ENCODE assay signal across 25 cellular contexts in genomic region chr11:27381238-27381666, GRCh38. TPM values are rescaled to one million over a fixed set of nuclear protein-coding genes. Genes with fewer than 3 reads are reported as not detected.
A peak's percentile ranks its signal among the peaks of the same experiment; 100 is the strongest.
DNase-seq lines count a peak whose midpoint lies in the region; ATAC-seq and TF ChIP-seq lines count a peak whose summit lies in the region.
"Had no signal": no experiment of that assay in that cellular context is flagged by ENCODE, and none has a peak within 500 bp of the region (broad histone marks: within the 10 kb centered on the region; RNA-seq: fewer than 3 reads in every experiment).

No MANE protein-coding gene starts in this region.

- peaks cover 33% of the 10 kb centered on the region for H3K4me1 Mint-ChIP-seq in Calu3 (ENCODE audit: low read depth, unreplicated experiment)
- H3K4me1 Mint-ChIP-seq in osteocyte (ENCODE audit: unreplicated experiment), result peaks cover 36% of the 10 kb centered on the region
- H3K4me1 Mint-ChIP-seq: memory B cell, natural killer cell had no signal

- H3K27ac Mint-ChIP-seq in Calu3 (ENCODE audit: unreplicated experiment) (peak overlapping the region; percentile 60), osteocyte (ENCODE audit: unreplicated experiment) (no peak overlapping the region)
- H3K27ac Mint-ChIP-seq: memory B cell; natural killer cell; T-helper 1 cell treated with Interleukin-12 subunit alpha and Interleukin-12 subunit beta and Interleukin-4 antibody, amounts not matched to agents 30 μg/mL and 1 μg/mL, for 36 hours had no signal

- H3K27me3 Mint-ChIP-seq in Calu3 (ENCODE audit: unreplicated experiment), result no peaks in the 10 kb centered on the region
- no peaks in the 10 kb centered on the region for H3K27me3 Mint-ChIP-seq in osteocyte (ENCODE audit: unreplicated experiment)
- H3K27me3 Mint-ChIP-seq: memory B cell had no signal

- intact Hi-C loops in Calu3 (cut with micrococcal nuclease; ENCODE audit: unreplicated experiment) (no loop called here), esophagus squamous epithelium (cut with DNase I) (no loop called here)

- peak; percentile 65 for ATAC-seq in GM19452 (IDR thresholded peaks at IDR 0.05; ENCODE audit: unreplicated experiment)
- ATAC-seq in HG03378 (IDR thresholded peaks at IDR 0.05; ENCODE audit: unreplicated experiment), result peak; percentile 48
- peak; percentile 95 for ATAC-seq in left lobe of liver
- ATAC-seq: HCT116, heart right ventricle, natural killer cell, Panc1 had no signal

- DNase-seq in Calu3 (no peak), left lobe of liver (ENCODE audit: low spot score) (peak; percentile 83), osteocyte (ENCODE audit: extremely low spot score, unreplicated experiment) (no peak), esophagus squamous epithelium (lab: John Stamatoyannopoulos, UW) (no peak), NCI-H2171 (lab: John Stamatoyannopoulos, UW) (no peak), NCI-H2029 treated with DMSO at 0.1 percent for 48 hours (lab: John Stamatoyannopoulos, UW) (no peak)
- DNase-seq: activated CD4-positive, alpha-beta T cell treated with anti-CD3 and anti-CD28 coated beads, Interleukin-2, amount 50 U/mL, for 1 hour; activated CD8-positive, alpha-beta memory T cell treated with anti-CD3 and anti-CD28 coated beads, Interleukin-2, amount 50 U/mL, for 4 hours; activated effector memory CD4-positive, alpha-beta T cell treated with anti-CD3 and anti-CD28 coated beads, Interleukin-2, amount 50 U/mL, for 16 hours; cortex of kidney; heart right ventricle; MV-4-11; natural killer cell; NCI-H187 treated with DMSO at 0.1 percent for 48 hours; sigmoid colon had no signal

- H3K36me3 Mint-ChIP-seq in Calu3 (ENCODE audit: insufficient read depth, unreplicated experiment) (peaks cover 18% of the 10 kb centered on the region), osteocyte (ENCODE audit: unreplicated experiment) (peaks cover 47% of the 10 kb centered on the region)
- H3K36me3 Mint-ChIP-seq: natural killer cell had no signal

- H3K9me3 ChIP-seq in esophagus squamous epithelium, result no peaks in the 10 kb centered on the region
- H3K9me3 ChIP-seq: breast epithelium, heart right ventricle, sigmoid colon, suprapubic skin had no signal

- H3K36me3 ChIP-seq in esophagus squamous epithelium, result peaks cover 0 to 86% (median 9%) of the 10 kb centered on the region in 3 donors
- H3K36me3 ChIP-seq: breast epithelium had no signal

- no peak overlapping the region for H3K4me3 ChIP-seq in esophagus squamous epithelium
- H3K4me3 ChIP-seq: breast epithelium, heart right ventricle, sigmoid colon, suprapubic skin had no signal

- H3K4me3 Mint-ChIP-seq in Calu3 (ENCODE audit: low read depth, unreplicated experiment) (no peak overlapping the region), osteocyte (ENCODE audit: unreplicated experiment) (no peak overlapping the region)
- H3K4me3 Mint-ChIP-seq: memory B cell; natural killer cell; T-helper 1 cell treated with Interleukin-12 subunit alpha and Interleukin-12 subunit beta and Interleukin-4 antibody, amounts not matched to agents 30 μg/mL and 1 μg/mL, for 36 hours had no signal

- 60 to 68% methylated on average over 4 to 5 of the region's 5 CpGs for WGBS in esophagus squamous epithelium, 2 donors

- H3K27me3 ChIP-seq in esophagus squamous epithelium, result no peaks in the 10 kb centered on the region
- H3K27me3 ChIP-seq: breast epithelium, heart right ventricle, sigmoid colon, suprapubic skin had no signal

- no peak for TF ChIP-seq POLR2A in esophagus squamous epithelium (IDR thresholded peaks at IDR 0.05)

- no peaks in the 10 kb centered on the region for H3K9me3 Mint-ChIP-seq in Calu3 (ENCODE audit: low read depth, unreplicated experiment)
- H3K9me3 Mint-ChIP-seq in osteocyte (ENCODE audit: unreplicated experiment), result no peaks in the 10 kb centered on the region
- H3K9me3 Mint-ChIP-seq: memory B cell; natural killer cell; T-helper 1 cell treated with Interleukin-12 subunit alpha and Interleukin-12 subunit beta and Interleukin-4 antibody, amounts not matched to agents 30 μg/mL and 1 μg/mL, for 36 hours had no signal

- CTCF ChIA-PET in Calu3 (lab: Charles Lee), result interaction anchor here (1.0 to 1.3 kb wide), 4 partner anchors 10 to 85 kb away, joined by 3 to 5 read pairs (median 3); no protein-coding TSS in a partner anchor

- H3K27ac ChIP-seq in esophagus squamous epithelium, result no peak overlapping the region
- H3K27ac ChIP-seq: breast epithelium, C4-2B, heart right ventricle, parathyroid adenoma, sigmoid colon, suprapubic skin had no signal

- BruUV-seq in Calu3 (replicated peaks; lab: Mats Ljungman, UMichigan), result no TSS peak

- H3K4me1 ChIP-seq in esophagus squamous epithelium, result no peaks in the 10 kb centered on the region
- H3K4me1 ChIP-seq: breast epithelium, parathyroid adenoma had no signal

- no peak for TF ChIP-seq CTCF in Calu3 (IDR thresholded peaks at IDR 0.05; ENCODE audit: unreplicated experiment)
- no peak for TF ChIP-seq CTCF in osteocyte (IDR thresholded peaks at IDR 0.05)
- no peak for TF ChIP-seq CTCF in esophagus squamous epithelium (IDR thresholded peaks at IDR 0.05)

RNA-seq across cellular contexts. Expression of gene CCDC34, which starts 18.2 kb away (rescaled TPM):
- total RNA-seq in Calu3 (2022) (17.6 and 21.6 TPM in 2 replicates), left lobe of liver (2.0 TPM), osteocyte (2.8 and 4.8 TPM in 2 replicates), esophagus squamous epithelium (10 to 100 TPM in 1 of 4 donors, 1 to 10 TPM in 3; 1.3 to 10.4 (median 5.2) TPM)
